In the genomic region with DNA sequence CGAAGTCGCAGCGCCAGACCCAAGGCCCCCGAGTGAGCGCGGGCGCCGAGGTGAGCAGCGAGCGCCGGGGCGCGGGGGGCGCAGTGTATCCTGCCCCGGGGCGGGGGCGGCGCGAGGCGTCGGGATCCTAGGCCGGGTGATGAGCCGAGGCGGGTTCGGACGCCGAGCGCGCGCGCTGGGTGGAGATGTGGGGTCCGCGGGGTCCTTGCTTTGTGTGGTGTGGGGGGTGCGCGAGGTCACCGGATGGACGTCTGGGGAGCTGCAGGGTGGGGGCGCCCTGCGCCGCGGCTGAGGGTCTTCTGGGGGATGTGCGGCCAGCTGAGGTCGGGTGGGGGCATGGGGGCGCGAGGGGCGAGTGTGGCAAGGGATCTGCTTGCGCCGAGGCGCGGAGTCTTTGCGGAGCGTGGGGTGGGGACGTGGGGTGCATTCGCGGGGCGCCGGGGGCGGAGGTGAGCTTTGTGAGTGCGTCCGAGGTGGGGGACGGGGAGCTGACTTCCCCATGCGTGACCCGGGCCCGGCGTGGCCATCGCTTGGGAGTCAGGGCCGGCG, we compare ENCODE assay signal across 1 cellular context.
TF ChIP-seq lines count a peak whose summit lies in the region.

No MANE protein-coding gene starts in this region.

TF ChIP-seq in HepG2, 621 proteins besides CTCF, POLR2A, EP300 and RAD21 (continued from another document and continues in another):
- TF ChIP-seq, protein P1, sequence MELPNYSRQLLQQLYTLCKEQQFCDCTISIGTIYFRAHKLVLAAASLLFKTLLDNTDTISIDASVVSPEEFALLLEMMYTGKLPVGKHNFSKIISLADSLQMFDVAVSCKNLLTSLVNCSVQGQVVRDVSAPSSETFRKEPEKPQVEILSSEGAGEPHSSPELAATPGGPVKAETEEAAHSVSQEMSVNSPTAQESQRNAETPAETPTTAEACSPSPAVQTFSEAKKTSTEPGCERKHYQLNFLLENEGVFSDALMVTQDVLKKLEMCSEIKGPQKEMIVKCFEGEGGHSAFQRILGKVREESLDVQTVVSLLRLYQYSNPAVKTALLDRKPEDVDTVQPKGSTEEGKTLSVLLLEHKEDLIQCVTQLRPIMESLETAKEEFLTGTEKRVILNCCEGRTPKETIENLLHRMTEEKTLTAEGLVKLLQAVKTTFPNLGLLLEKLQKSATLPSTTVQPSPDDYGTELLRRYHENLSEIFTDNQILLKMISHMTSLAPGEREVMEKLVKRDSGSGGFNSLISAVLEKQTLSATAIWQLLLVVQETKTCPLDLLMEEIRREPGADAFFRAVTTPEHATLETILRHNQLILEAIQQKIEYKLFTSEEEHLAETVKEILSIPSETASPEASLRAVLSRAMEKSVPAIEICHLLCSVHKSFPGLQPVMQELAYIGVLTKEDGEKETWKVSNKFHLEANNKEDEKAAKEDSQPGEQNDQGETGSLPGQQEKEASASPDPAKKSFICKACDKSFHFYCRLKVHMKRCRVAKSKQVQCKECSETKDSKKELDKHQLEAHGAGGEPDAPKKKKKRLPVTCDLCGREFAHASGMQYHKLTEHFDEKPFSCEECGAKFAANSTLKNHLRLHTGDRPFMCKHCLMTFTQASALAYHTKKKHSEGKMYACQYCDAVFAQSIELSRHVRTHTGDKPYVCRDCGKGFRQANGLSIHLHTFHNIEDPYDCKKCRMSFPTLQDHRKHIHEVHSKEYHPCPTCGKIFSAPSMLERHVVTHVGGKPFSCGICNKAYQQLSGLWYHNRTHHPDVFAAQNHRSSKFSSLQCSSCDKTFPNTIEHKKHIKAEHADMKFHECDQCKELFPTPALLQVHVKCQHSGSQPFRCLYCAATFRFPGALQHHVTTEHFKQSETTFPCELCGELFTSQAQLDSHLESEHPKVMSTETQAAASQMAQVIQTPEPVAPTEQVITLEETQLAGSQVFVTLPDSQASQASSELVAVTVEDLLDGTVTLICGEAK (IDR thresholded peaks at IDR 0.05), result no peak
- TF ChIP-seq, protein P1 (CRISPR knock-in tag; IDR thresholded peaks at IDR 0.05), result no peak
- TF ChIP-seq ZNF326 (CRISPR knock-in tag; IDR thresholded peaks at IDR 0.05; ENCODE audit: borderline replicate concordance), result no peak
- TF ChIP-seq, protein P2, sequence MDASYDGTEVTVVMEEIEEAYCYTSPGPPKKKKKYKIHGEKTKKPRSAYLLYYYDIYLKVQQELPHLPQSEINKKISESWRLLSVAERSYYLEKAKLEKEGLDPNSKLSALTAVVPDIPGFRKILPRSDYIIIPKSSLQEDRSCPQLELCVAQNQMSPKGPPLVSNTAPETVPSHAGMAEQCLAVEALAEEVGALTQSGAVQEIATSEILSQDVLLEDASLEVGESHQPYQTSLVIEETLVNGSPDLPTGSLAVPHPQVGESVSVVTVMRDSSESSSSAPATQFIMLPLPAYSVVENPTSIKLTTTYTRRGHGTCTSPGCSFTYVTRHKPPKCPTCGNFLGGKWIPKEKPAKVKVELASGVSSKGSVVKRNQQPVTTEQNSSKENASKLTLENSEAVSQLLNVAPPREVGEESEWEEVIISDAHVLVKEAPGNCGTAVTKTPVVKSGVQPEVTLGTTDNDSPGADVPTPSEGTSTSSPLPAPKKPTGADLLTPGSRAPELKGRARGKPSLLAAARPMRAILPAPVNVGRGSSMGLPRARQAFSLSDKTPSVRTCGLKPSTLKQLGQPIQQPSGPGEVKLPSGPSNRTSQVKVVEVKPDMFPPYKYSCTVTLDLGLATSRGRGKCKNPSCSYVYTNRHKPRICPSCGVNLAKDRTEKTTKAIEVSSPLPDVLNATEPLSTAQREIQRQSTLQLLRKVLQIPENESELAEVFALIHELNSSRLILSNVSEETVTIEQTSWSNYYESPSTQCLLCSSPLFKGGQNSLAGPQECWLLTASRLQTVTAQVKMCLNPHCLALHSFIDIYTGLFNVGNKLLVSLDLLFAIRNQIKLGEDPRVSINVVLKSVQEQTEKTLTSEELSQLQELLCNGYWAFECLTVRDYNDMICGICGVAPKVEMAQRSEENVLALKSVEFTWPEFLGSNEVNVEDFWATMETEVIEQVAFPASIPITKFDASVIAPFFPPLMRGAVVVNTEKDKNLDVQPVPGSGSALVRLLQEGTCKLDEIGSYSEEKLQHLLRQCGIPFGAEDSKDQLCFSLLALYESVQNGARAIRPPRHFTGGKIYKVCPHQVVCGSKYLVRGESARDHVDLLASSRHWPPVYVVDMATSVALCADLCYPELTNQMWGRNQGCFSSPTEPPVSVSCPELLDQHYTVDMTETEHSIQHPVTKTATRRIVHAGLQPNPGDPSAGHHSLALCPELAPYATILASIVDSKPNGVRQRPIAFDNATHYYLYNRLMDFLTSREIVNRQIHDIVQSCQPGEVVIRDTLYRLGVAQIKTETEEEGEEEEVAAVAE (CRISPR knock-in tag; IDR thresholded peaks at IDR 0.05; ENCODE audit: borderline replicate concordance), result no peak
- TF ChIP-seq ZNF720 (CRISPR knock-in tag; IDR thresholded peaks at IDR 0.05), result no peak
- TF ChIP-seq RXRA (CRISPR knock-in tag; IDR thresholded peaks at IDR 0.05), result no peak
- TF ChIP-seq KLF12 (CRISPR knock-in tag; IDR thresholded peaks at IDR 0.05; ENCODE audit: borderline replicate concordance), result no peak
- TF ChIP-seq MZF1 (CRISPR knock-in tag; IDR thresholded peaks at IDR 0.05; ENCODE audit: borderline replicate concordance), result no peak
- TF ChIP-seq FOXC1 (CRISPR knock-in tag; IDR thresholded peaks at IDR 0.05; ENCODE audit: borderline replicate concordance), result no peak
- TF ChIP-seq ZNF382 (CRISPR knock-in tag; IDR thresholded peaks at IDR 0.05; ENCODE audit: borderline replicate concordance), result no peak
- TF ChIP-seq NFKBIZ (CRISPR knock-in tag; IDR thresholded peaks at IDR 0.05), result no peak
- no peak for TF ChIP-seq ZNF746 (CRISPR knock-in tag; IDR thresholded peaks at IDR 0.05)
- TF ChIP-seq BRD4 (CRISPR knock-in tag; IDR thresholded peaks at IDR 0.05), result peak; percentile 73; the same call in 1 of the 2 replicates
- TF ChIP-seq SMAD1 (CRISPR knock-in tag; IDR thresholded peaks at IDR 0.05; ENCODE audit: borderline replicate concordance, low read depth), result no peak
- TF ChIP-seq PHF8 (CRISPR knock-in tag; IDR thresholded peaks at IDR 0.05), result peak; percentile 64; the same call in 1 of the 2 replicates
- no peak for TF ChIP-seq TOE1 (CRISPR knock-in tag; IDR thresholded peaks at IDR 0.05)
- no peak for TF ChIP-seq REPIN1 (CRISPR knock-in tag; IDR thresholded peaks at IDR 0.05; ENCODE audit: borderline replicate concordance, low read depth)
- TF ChIP-seq ZGPAT (CRISPR knock-in tag; IDR thresholded peaks at IDR 0.05), result no peak
- no peak for TF ChIP-seq ZNF549 (CRISPR knock-in tag; IDR thresholded peaks at IDR 0.05)
- TF ChIP-seq ZNF333 (CRISPR knock-in tag; IDR thresholded peaks at IDR 0.05; ENCODE audit: borderline replicate concordance), result peak; percentile 73; the same call in 1 of the 2 replicates
- no peak for TF ChIP-seq GTF2F1 (IDR thresholded peaks at IDR 0.05; ENCODE audit: low read length)
- no peak for TF ChIP-seq ZNF354B (CRISPR knock-in tag; IDR thresholded peaks at IDR 0.05)
- TF ChIP-seq JDP2 (CRISPR knock-in tag; IDR thresholded peaks at IDR 0.05; ENCODE audit: borderline replicate concordance), result no peak
- TF ChIP-seq JARID2 (CRISPR knock-in tag; IDR thresholded peaks at IDR 0.05; ENCODE audit: insufficient replicate concordance), result no peak
- TF ChIP-seq RFXANK (CRISPR knock-in tag; IDR thresholded peaks at IDR 0.05), result no peak
- TF ChIP-seq REXO4 (CRISPR knock-in tag; IDR thresholded peaks at IDR 0.05; ENCODE audit: borderline replicate concordance), result no peak
- TF ChIP-seq HMGXB4 (CRISPR knock-in tag; IDR thresholded peaks at IDR 0.05; ENCODE audit: borderline replicate concordance in 1 of 2, low read depth in 1 of 2), result peak; percentile 14 to 83; a peak in 2 of 4 replicates
- no peak for TF ChIP-seq ZNF407 (CRISPR knock-in tag; IDR thresholded peaks at IDR 0.05; ENCODE audit: not compliant biosample characterization)
- no peak for TF ChIP-seq ZNF30 (CRISPR knock-in tag; IDR thresholded peaks at IDR 0.05)
